ENCODE assay signal across 1 cellular context in the genomic region with DNA sequence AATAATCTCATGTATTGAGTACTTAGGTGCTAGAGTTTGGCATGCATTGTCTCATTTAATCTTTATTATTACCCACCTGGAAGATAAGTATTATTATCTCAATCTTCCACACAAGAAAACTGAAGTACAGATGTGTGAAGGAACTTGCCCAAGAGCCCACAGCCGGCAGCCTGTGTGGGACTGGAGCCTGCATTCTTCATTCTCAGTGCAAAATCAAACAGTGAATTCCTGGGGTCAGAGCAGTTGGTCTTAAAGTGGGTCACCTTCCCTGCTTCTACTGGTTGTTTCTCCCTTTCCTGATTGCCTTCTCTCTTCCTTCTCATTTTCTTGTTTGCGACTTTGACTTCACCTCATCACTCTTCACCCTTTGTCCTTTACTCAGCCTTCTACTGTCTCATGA.
TF ChIP-seq lines count a peak whose summit lies in the region.

No MANE protein-coding gene starts in this region.

TF ChIP-seq in HepG2, 621 proteins besides CTCF, POLR2A, EP300 and RAD21 (continued from another document):
- TF ChIP-seq ZNF367 (CRISPR knock-in tag; IDR thresholded peaks at IDR 0.05; ENCODE audit: borderline replicate concordance), result no peak
- no peak for TF ChIP-seq TCF7L2 (IDR thresholded peaks at IDR 0.05; ENCODE audit: low read depth, low read length)
- no peak for TF ChIP-seq MATR3 (CRISPR knock-in tag; IDR thresholded peaks at IDR 0.05)
- TF ChIP-seq, protein P1, sequence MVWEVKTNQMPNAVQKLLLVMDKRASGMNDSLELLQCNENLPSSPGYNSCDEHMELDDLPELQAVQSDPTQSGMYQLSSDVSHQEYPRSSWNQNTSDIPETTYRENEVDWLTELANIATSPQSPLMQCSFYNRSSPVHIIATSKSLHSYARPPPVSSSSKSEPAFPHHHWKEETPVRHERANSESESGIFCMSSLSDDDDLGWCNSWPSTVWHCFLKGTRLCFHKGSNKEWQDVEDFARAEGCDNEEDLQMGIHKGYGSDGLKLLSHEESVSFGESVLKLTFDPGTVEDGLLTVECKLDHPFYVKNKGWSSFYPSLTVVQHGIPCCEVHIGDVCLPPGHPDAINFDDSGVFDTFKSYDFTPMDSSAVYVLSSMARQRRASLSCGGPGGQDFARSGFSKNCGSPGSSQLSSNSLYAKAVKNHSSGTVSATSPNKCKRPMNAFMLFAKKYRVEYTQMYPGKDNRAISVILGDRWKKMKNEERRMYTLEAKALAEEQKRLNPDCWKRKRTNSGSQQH (CRISPR knock-in tag; IDR thresholded peaks at IDR 0.05; ENCODE audit: low read depth), result no peak
- TF ChIP-seq RFXANK (CRISPR knock-in tag; IDR thresholded peaks at IDR 0.05), result no peak
- no peak for TF ChIP-seq PHF21A (CRISPR knock-in tag; IDR thresholded peaks at IDR 0.05)
- no peak for TF ChIP-seq REST (IDR thresholded peaks at IDR 0.05; ENCODE audit: borderline replicate concordance in 1 of 2, low read depth in 1 of 2, low read length in 2 of 2)
- no peak for TF ChIP-seq TCF7 (IDR thresholded peaks at IDR 0.05; ENCODE audit: low read depth)
- no peak for TF ChIP-seq U2AF2 (IDR thresholded peaks at IDR 0.05; ENCODE audit: low read depth, low read length)
- no peak for TF ChIP-seq RFX1 (IDR thresholded peaks at IDR 0.05)
- no peak for TF ChIP-seq NFRKB (IDR thresholded peaks at IDR 0.05)
- no peak for TF ChIP-seq MAFF (IDR thresholded peaks at IDR 0.05; ENCODE audit: low read depth, low read length)
- TF ChIP-seq, protein P2, sequence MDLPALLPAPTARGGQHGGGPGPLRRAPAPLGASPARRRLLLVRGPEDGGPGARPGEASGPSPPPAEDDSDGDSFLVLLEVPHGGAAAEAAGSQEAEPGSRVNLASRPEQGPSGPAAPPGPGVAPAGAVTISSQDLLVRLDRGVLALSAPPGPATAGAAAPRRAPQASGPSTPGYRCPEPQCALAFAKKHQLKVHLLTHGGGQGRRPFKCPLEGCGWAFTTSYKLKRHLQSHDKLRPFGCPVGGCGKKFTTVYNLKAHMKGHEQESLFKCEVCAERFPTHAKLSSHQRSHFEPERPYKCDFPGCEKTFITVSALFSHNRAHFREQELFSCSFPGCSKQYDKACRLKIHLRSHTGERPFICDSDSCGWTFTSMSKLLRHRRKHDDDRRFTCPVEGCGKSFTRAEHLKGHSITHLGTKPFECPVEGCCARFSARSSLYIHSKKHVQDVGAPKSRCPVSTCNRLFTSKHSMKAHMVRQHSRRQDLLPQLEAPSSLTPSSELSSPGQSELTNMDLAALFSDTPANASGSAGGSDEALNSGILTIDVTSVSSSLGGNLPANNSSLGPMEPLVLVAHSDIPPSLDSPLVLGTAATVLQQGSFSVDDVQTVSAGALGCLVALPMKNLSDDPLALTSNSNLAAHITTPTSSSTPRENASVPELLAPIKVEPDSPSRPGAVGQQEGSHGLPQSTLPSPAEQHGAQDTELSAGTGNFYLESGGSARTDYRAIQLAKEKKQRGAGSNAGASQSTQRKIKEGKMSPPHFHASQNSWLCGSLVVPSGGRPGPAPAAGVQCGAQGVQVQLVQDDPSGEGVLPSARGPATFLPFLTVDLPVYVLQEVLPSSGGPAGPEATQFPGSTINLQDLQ (CRISPR knock-in tag; IDR thresholded peaks at IDR 0.05), result no peak
- no peak for TF ChIP-seq SP5 (CRISPR knock-in tag; IDR thresholded peaks at IDR 0.05; ENCODE audit: borderline replicate concordance, low read depth)
- no peak for TF ChIP-seq KDM2A (CRISPR knock-in tag; IDR thresholded peaks at IDR 0.05; ENCODE audit: borderline replicate concordance, low read depth)
- no peak for TF ChIP-seq ZNF709 (CRISPR knock-in tag; IDR thresholded peaks at IDR 0.05)
